21 cellular contexts compared by ENCODE assay signal in the genomic region with DNA sequence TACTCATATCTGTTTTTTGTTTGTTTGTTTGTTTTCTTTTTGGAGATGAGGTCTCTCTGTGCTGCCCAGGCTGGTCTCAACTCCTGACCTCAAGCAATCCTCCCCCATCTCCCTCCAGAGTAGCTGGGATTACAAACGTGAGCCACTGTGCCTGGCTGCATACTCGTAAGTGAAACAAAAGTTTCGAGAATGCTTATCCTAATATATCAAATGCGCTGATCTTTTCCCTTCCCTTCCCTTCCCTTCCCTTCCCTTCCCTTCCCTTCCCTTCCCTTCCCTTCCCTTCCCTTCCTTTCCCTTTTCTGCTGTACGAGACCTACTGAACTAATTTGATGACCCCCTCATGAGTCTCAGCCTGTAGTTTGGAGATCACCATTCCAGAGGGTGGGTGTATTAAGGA.
"Had no signal": no experiment of that assay in that cellular context is flagged by ENCODE, and none has a peak within 500 bp of the region (broad histone marks: within the 10 kb centered on the region; RNA-seq: fewer than 3 reads in every experiment).

No MANE protein-coding gene starts in this region.

- H3K36me3 Mint-ChIP-seq: stimulated activated effector memory CD8-positive, alpha-beta T cell treated with anti-CD3 and anti-CD28 coated beads, Interleukin-12 subunit alpha, Interleukin-12 subunit beta, amount 100 ng/mL, for 72 hours had no signal

- H3K27ac Mint-ChIP-seq: naive thymus-derived CD4-positive, alpha-beta T cell; stimulated activated effector memory CD8-positive, alpha-beta T cell treated with anti-CD3 and anti-CD28 coated beads, Interleukin-12 subunit alpha, Interleukin-12 subunit beta, amount 100 ng/mL, for 72 hours; stimulated activated naive CD8-positive, alpha-beta T cell treated with anti-CD3 and anti-CD28 coated beads, Interleukin-15, Interleukin-2, amounts not matched to agents 100 ng/mL and 50 ng/mL, for 24 hours had no signal

- ATAC-seq: heart right ventricle; mucosa of descending colon; naive thymus-derived CD4-positive, alpha-beta T cell; natural killer cell treated with Interleukin-12 subunit alpha and Interleukin-12 subunit beta and Interleukin-15 and Interleukin-18, amount 100 ng/mL, for 72 hours; pancreas; right cardiac atrium; stimulated activated effector memory CD8-positive, alpha-beta T cell treated with anti-CD3 and anti-CD28 coated beads, Interleukin-12 subunit alpha, Interleukin-12 subunit beta, amount 100 ng/mL, for 72 hours had no signal

- H3K4me3 Mint-ChIP-seq: naive thymus-derived CD4-positive, alpha-beta T cell; natural killer cell treated with Interleukin-12 subunit alpha and Interleukin-12 subunit beta and Interleukin-15 and Interleukin-18, amount 100 ng/mL, for 72 hours; stimulated activated effector memory CD8-positive, alpha-beta T cell treated with anti-CD3 and anti-CD28 coated beads, Interleukin-12 subunit alpha, Interleukin-12 subunit beta, amount 100 ng/mL, for 72 hours; stimulated activated naive CD8-positive, alpha-beta T cell treated with anti-CD3 and anti-CD28 coated beads, Interleukin-15, Interleukin-2, amounts not matched to agents 100 ng/mL and 50 ng/mL, for 24 hours had no signal

- DNase-seq: heart right ventricle; islet precursor cell; left ventricle myocardium inferior; mesendoderm; midbrain; mucosa of descending colon; naive thymus-derived CD4-positive, alpha-beta T cell; pancreas; posterior cingulate gyrus; right cardiac atrium; sigmoid colon; small intestine; spleen; stimulated activated CD4-positive, alpha-beta T cell treated with anti-CD3 and anti-CD28 coated beads, Interleukin-4, amount 100 ng/mL, for 24 hours; stimulated activated naive CD4-positive, alpha-beta T cell; tibial artery; trophoblast cell; uterus had no signal
